8 cellular contexts compared by ENCODE assay signal in genomic region chr3:142447852-142448315, GRCh38.
DNase-seq lines count a peak whose midpoint lies in the region; ATAC-seq lines count a peak whose summit lies in the region.

A gene with protein sequence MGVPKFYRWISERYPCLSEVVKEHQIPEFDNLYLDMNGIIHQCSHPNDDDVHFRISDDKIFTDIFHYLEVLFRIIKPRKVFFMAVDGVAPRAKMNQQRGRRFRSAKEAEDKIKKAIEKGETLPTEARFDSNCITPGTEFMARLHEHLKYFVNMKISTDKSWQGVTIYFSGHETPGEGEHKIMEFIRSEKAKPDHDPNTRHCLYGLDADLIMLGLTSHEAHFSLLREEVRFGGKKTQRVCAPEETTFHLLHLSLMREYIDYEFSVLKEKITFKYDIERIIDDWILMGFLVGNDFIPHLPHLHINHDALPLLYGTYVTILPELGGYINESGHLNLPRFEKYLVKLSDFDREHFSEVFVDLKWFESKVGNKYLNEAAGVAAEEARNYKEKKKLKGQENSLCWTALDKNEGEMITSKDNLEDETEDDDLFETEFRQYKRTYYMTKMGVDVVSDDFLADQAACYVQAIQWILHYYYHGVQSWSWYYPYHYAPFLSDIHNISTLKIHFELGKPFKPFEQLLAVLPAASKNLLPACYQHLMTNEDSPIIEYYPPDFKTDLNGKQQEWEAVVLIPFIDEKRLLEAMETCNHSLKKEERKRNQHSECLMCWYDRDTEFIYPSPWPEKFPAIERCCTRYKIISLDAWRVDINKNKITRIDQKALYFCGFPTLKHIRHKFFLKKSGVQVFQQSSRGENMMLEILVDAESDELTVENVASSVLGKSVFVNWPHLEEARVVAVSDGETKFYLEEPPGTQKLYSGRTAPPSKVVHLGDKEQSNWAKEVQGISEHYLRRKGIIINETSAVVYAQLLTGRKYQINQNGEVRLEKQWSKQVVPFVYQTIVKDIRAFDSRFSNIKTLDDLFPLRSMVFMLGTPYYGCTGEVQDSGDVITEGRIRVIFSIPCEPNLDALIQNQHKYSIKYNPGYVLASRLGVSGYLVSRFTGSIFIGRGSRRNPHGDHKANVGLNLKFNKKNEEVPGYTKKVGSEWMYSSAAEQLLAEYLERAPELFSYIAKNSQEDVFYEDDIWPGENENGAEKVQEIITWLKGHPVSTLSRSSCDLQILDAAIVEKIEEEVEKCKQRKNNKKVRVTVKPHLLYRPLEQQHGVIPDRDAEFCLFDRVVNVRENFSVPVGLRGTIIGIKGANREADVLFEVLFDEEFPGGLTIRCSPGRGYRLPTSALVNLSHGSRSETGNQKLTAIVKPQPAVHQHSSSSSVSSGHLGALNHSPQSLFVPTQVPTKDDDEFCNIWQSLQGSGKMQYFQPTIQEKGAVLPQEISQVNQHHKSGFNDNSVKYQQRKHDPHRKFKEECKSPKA (N-terminal part only) (minus strand): TSS chr3:142448037. CDS start chr3:142447944, 93 bp downstream.

- DNase-seq in C1 segment of cervical spinal cord (lab: John Stamatoyannopoulos, UW) (peak; percentile 24 to 93 (median 85)), NCI-H748 (lab: John Stamatoyannopoulos, UW; ENCODE audit: unreplicated experiment) (peak; percentile 92), cortex of kidney (lab: John Stamatoyannopoulos, UW) (peak; percentile 60), left kidney (ENCODE audit: low read depth, low spot score) (peak; percentile 98)
- peak; percentile 94 for DNase-seq in activated CD4-positive, alpha-beta T cell treated with anti-CD3 and anti-CD28 coated beads, Interleukin-2, amount 50 U/mL, for 1 hour
- DNase-seq in stimulated activated CD4-positive, alpha-beta T cell treated with anti-CD3 and anti-CD28 coated beads, Interleukin-1b, Interleukin-23, amount 100 ng/mL, for 48 hours, result peak; percentile 94

- ATAC-seq in GM19351 (IDR thresholded peaks at IDR 0.05; ENCODE audit: unreplicated experiment) (peak; percentile 81), HG03521 (IDR thresholded peaks at IDR 0.05; ENCODE audit: unreplicated experiment) (peak; percentile 89)

Comparison
In these comparisons a context has a peak if more than half of its experiments do, and no peak if none do; other contexts are left out.
1. Peak in every context shown above with its lines: DNase-seq and ATAC-seq.